11 cellular contexts compared by ENCODE assay signal in the genomic region with DNA sequence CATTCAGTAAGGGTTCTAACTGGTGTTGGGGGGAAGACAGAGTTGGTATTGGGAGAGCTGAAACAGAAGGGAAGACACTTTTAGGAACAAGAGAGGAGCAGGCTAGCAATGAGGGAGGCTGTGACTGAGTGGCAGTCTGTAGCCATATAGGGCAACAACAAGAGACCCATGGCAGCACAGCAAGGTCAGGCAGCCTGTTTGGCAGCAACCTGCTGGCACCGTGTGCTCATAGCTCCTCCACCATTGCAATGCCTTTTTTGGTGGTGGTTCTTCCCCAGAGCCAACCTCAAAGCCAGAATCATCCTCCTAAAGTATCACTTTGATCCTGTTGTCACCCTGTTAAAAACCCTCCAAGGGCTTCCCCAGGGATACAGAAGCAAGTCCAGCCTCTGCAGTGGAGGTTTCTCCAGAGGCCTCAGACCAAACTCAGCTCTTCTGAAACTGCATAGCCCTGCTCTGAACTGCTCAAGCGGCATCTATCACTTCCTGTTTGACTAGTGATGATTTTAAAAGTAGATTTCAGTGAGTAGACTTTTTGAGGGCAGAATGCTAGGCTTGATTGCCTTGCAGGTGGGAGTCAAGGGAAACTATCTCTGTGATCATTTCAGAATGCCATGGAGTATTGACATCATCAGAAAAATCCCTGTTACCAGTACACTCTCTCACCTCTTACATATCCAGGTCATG.
DNase-seq lines count a peak whose midpoint lies in the region; ATAC-seq lines count a peak whose summit lies in the region.
"Had no signal": no experiment of that assay in that cellular context is flagged by ENCODE, and none has a peak within 500 bp of the region (broad histone marks: within the 10 kb centered on the region; RNA-seq: fewer than 3 reads in every experiment).

No MANE protein-coding gene starts in this region.

- ATAC-seq in GM18517 (IDR thresholded peaks at IDR 0.05; ENCODE audit: unreplicated experiment) (peak; percentile 77), GM21528 (IDR thresholded peaks at IDR 0.05; ENCODE audit: low FRiP score, unreplicated experiment) (peak; percentile 82), HG03103 (IDR thresholded peaks at IDR 0.05; ENCODE audit: low read depth, unreplicated experiment) (peak; percentile 91)
- ATAC-seq: K562 had no signal

- DNase-seq in germinal center (ENCODE audit: low spot score) (peak; percentile 33), LoVo (ENCODE audit: low spot score) (no peak), NCI-H2196 (lab: John Stamatoyannopoulos, UW; ENCODE audit: unreplicated experiment) (no peak), DMS 273 (lab: John Stamatoyannopoulos, UW; ENCODE audit: unreplicated experiment) (no peak)
- no peak for DNase-seq in stimulated activated CD4-positive, alpha-beta T cell treated with anti-CD3 and anti-CD28 coated beads, Interleukin-2, amount 100 ng/mL, for 48 hours
- DNase-seq: C1 segment of cervical spinal cord, thyroid gland had no signal
